ENCODE assay signal across 9 cellular contexts in the genomic region with DNA sequence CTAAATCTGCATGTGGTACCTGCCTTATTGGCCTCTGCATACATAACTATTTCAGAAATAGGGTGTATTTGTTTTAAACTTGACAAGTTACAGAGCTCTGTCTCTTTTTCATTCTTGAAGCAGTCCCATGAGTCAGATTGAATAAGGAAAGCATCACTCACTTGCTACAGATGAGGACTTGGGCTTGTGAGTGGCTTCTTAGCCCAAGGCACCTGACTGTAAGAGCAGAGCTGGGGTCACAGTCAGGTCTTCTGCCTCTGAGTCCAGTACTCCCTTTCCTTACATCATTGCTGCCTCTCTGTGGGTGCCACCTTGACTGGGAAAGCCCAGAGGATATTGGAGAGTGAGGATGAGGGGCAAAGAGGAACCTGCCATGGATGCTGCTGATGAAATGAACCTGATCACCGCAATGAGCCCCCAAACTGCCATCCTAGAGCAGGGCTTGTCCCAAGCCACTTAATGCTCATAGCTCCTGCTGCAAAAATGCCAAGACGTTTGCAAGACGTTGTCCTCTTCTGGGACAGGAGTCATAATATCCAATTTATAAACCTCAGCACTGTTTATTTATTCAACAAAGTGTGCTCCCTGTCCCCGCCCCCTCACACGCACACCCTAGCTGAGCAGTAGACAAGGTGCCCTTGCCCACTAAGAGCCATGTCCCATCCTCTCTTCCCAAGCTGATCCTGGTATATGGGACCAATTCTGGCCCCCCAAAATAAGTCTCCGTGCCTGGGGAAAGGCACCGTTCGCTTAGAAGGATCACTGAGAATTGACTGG.
DNase-seq lines count a peak whose midpoint lies in the region; ATAC-seq and TF ChIP-seq lines count a peak whose summit lies in the region.
"Had no signal": no experiment of that assay in that cellular context is flagged by ENCODE, and none has a peak within 500 bp of the region (broad histone marks: within the 10 kb centered on the region; RNA-seq: fewer than 3 reads in every experiment).

No MANE protein-coding gene starts in this region.

- no peaks in the 10 kb centered on the region for H3K36me3 ChIP-seq in prostate gland
- H3K36me3 ChIP-seq: neural progenitor cell had no signal

- H3K4me3 ChIP-seq in prostate gland, result no peak overlapping the region
- H3K4me3 ChIP-seq: neural progenitor cell had no signal

- intact Hi-C loops in prostate gland (cut with DNase I), result loop anchor here (5.0 to 10.0 kb wide), 2 partner anchors 164 to 429 kb away; no protein-coding TSS in a partner anchor

- DNase-seq in D341Med (ENCODE audit: low spot score), result peak; percentile 21
- peak; percentile 44 for DNase-seq in M059J (ENCODE audit: low read depth)
- no peak for DNase-seq in caudate nucleus (lab: John Stamatoyannopoulos, UW)
- DNase-seq in prostate gland (ENCODE audit: low spot score), result no peak
- no peak for DNase-seq in T-helper 2 cell
- DNase-seq in NOMO-1 treated with DMSO at 0.1 percent for 48 hours (lab: John Stamatoyannopoulos, UW; ENCODE audit: unreplicated experiment), result no peak
- DNase-seq: foreskin keratinocyte had no signal

- H3K9me3 ChIP-seq in prostate gland, result no peaks in the 10 kb centered on the region

- no peak for TF ChIP-seq CTCF in prostate gland (IDR thresholded peaks at IDR 0.05)

- H3K27ac ChIP-seq in caudate nucleus (ENCODE audit: low read depth, low read length), result peak overlapping the region; percentile 9
- peak overlapping the region; percentile 2 to 14 for H3K27ac ChIP-seq in prostate gland
- H3K27ac ChIP-seq: foreskin keratinocyte, neural progenitor cell had no signal

- 44% methylated on average over 8 of the region's 8 CpGs for WGBS in prostate gland

- no peak for TF ChIP-seq POLR2A in prostate gland (IDR thresholded peaks at IDR 0.05)

- H3K27me3 ChIP-seq in prostate gland (replicated peaks; ENCODE audit: insufficient read depth), result no peaks in the 10 kb centered on the region
- H3K27me3 ChIP-seq: foreskin keratinocyte, neural progenitor cell had no signal

- no peaks in the 10 kb centered on the region for H3K4me1 ChIP-seq in prostate gland (replicated peaks)

- ATAC-seq in HG03045 (IDR thresholded peaks at IDR 0.05; ENCODE audit: unreplicated experiment), result no peak

Comparison
In these comparisons a context has a peak if more than half of its experiments do, and no peak if none do; other contexts are left out.
1. DNase-seq: peak in D341Med (single experiment) and M059J (single experiment); none in caudate nucleus (0 of 61), prostate gland (single experiment), T-helper 2 cell (0 of 5) and NOMO-1 treated with DMSO at 0.1 percent for 48 hours (single experiment).